ENCODE assay signal across 21 cellular contexts in genomic region chr11:47460571-47461235, GRCh38. TPM values are rescaled to one million over a fixed set of nuclear protein-coding genes. Genes with fewer than 3 reads are reported as not detected.
A peak's percentile ranks its signal among the peaks of the same experiment; 100 is the strongest.
DNase-seq lines count a peak whose midpoint lies in the region; ATAC-seq and TF ChIP-seq lines count a peak whose summit lies in the region.
"Had no signal": no experiment of that assay in that cellular context is flagged by ENCODE, and none has a peak within 500 bp of the region (broad histone marks: within the 10 kb centered on the region; RNA-seq: fewer than 3 reads in every experiment).

No MANE protein-coding gene starts in this region.

- H3K4ac ChIP-seq in H9 (ENCODE audit: low read depth, low read length), result no peak overlapping the region

- H3K9me3 Mint-ChIP-seq in CD4-positive, alpha-beta T cell, result no peaks in the 10 kb centered on the region
- H3K9me3 Mint-ChIP-seq in H9, result no peaks in the 10 kb centered on the region
- no peaks in the 10 kb centered on the region for H3K9me3 Mint-ChIP-seq in WTC11
- H3K9me3 Mint-ChIP-seq in glutamatergic neuron (ENCODE audit: unreplicated experiment), result peaks cover 4% of the 10 kb centered on the region
- H3K9me3 Mint-ChIP-seq in effector memory CD8-positive, alpha-beta T cell, result no peaks in the 10 kb centered on the region
- H3K9me3 Mint-ChIP-seq: activated naive CD8-positive, alpha-beta T cell treated with anti-CD3 and anti-CD28 coated beads, Interleukin-2, amount 10 ng/mL, durations not matched to agents 7 days and 5 days had no signal

- no peak overlapping the region for H3K14ac ChIP-seq in H9 (ENCODE audit: insufficient read depth, low read length)

- no peaks in the 10 kb centered on the region for H3K79me2 ChIP-seq in H9 (ENCODE audit: insufficient read depth, low read length)
- H3K79me2 ChIP-seq: parathyroid adenoma had no signal

- no peaks in the 10 kb centered on the region for H4K20me1 ChIP-seq in H9 (ENCODE audit: control insufficient read depth, insufficient read depth, insufficient read length)

- H3K9ac ChIP-seq in H9 (ENCODE audit: extremely low read depth, insufficient read length, low read length), result no peak overlapping the region
- H3K9ac ChIP-seq: parathyroid adenoma had no signal

- TF ChIP-seq CTCF in CD4-positive, alpha-beta T cell (IDR thresholded peaks at IDR 0.05), result no peak
- TF ChIP-seq CTCF in H9 (conservative IDR thresholded peaks at IDR 0.05) (no peak), WTC11 (IDR thresholded peaks at IDR 0.05) (no peak), glutamatergic neuron (IDR thresholded peaks at IDR 0.05; ENCODE audit: partially characterized antibody, unreplicated experiment) (no peak)

- no peaks in the 10 kb centered on the region for H3K79me1 ChIP-seq in H9 (ENCODE audit: insufficient read depth, low read depth, low read length, poor library complexity, severe bottlenecking)

- H3K23ac ChIP-seq in H9 (ENCODE audit: insufficient read length, low read depth, low read length), result no peak overlapping the region

- no peak overlapping the region for H2BK20ac ChIP-seq in H9 (ENCODE audit: low read depth, low read length, poor library complexity, severe bottlenecking)

- POLR2A ChIA-PET in CD4-positive, alpha-beta T cell (lab: Charles Lee), result no interaction called here
- POLR2A ChIA-PET in WTC11 (lab: Charles Lee), result no interaction called here

- no peak overlapping the region for H2BK120ac ChIP-seq in H9 (ENCODE audit: low read depth, low read length, poor library complexity, severe bottlenecking)

- no peaks in the 10 kb centered on the region for H3K4me1 Mint-ChIP-seq in CD4-positive, alpha-beta T cell (ENCODE audit: low read depth)
- H3K4me1 Mint-ChIP-seq in H9 (peaks cover 11 to 16% of the 10 kb centered on the region in 2 experiments), WTC11 (peaks cover 14% of the 10 kb centered on the region), glutamatergic neuron (ENCODE audit: low read depth, unreplicated experiment) (peaks cover 16% of the 10 kb centered on the region)
- H3K4me1 Mint-ChIP-seq in effector memory CD8-positive, alpha-beta T cell (ENCODE audit: low read depth in 2 of 2), result peaks cover 5% of the 10 kb centered on the region in 2 donors
- H3K4me1 Mint-ChIP-seq: activated naive CD8-positive, alpha-beta T cell treated with anti-CD3 and anti-CD28 coated beads, Interleukin-2, amount 10 ng/mL, durations not matched to agents 7 days and 5 days had no signal

- H2BK15ac ChIP-seq in H9 (ENCODE audit: low read depth, low read length), result no peak overlapping the region

- H3T11ph ChIP-seq in H9 (ENCODE audit: low read length), result no peak overlapping the region

- ATAC-seq in CD4-positive, alpha-beta T cell (ENCODE audit: poor library complexity), result no peak
- no peak for ATAC-seq in WTC11
- no peak for ATAC-seq in effector memory CD8-positive, alpha-beta T cell (replicated peaks)
- ATAC-seq: left lung had no signal

- no peak overlapping the region for H4K5ac ChIP-seq in H9 (ENCODE audit: insufficient read length, low read depth, low read length)

- no peaks in the 10 kb centered on the region for H3K27me3 Mint-ChIP-seq in CD4-positive, alpha-beta T cell
- H3K27me3 Mint-ChIP-seq in H9 (ENCODE audit: low read depth), result no peaks in the 10 kb centered on the region; the same call in none of the 2 replicates
- H3K27me3 Mint-ChIP-seq in WTC11 (ENCODE audit: low read depth), result no peaks in the 10 kb centered on the region
- H3K27me3 Mint-ChIP-seq in glutamatergic neuron (ENCODE audit: unreplicated experiment), result peaks cover 5% of the 10 kb centered on the region
- no peaks in the 10 kb centered on the region for H3K27me3 Mint-ChIP-seq in effector memory CD8-positive, alpha-beta T cell
- H3K27me3 Mint-ChIP-seq: activated naive CD8-positive, alpha-beta T cell treated with anti-CD3 and anti-CD28 coated beads, Interleukin-2, amount 10 ng/mL, durations not matched to agents 7 days and 5 days had no signal

- H3K27ac ChIP-seq in CD4-positive, alpha-beta T cell (ENCODE audit: low read depth, low read length), result no peak overlapping the region
- H3K27ac ChIP-seq in H9 (ENCODE audit: insufficient read length, low read depth, low read length), result no peak overlapping the region
- H3K27ac ChIP-seq: HL-60, left lung, parathyroid adenoma, suprapubic skin had no signal

- no peak overlapping the region for H3K4me2 ChIP-seq in H9 (ENCODE audit: insufficient read depth, insufficient read length, low read length)

- H4K8ac ChIP-seq in H9 (replicated peaks; ENCODE audit: insufficient read length, low read depth, low read length), result no peak overlapping the region

- no peak overlapping the region for H2BK12ac ChIP-seq in H9 (ENCODE audit: insufficient read length, low read depth, low read length)

- no peaks in the 10 kb centered on the region for H3K27me3 ChIP-seq in CD4-positive, alpha-beta T cell (ENCODE audit: control insufficient read depth, insufficient read depth, low read length)
- H3K27me3 ChIP-seq in H9 (ENCODE audit: insufficient read depth, low read length), result no peaks in the 10 kb centered on the region
- H3K27me3 ChIP-seq: left lung, suprapubic skin had no signal

- CTCF ChIA-PET in CD4-positive, alpha-beta T cell (lab: Charles Lee), result no interaction called here
- CTCF ChIA-PET in WTC11 (lab: Charles Lee), result interaction anchor here (0.6 kb wide), 1 partner anchor 56 kb away, joined by 6 read pairs; no protein-coding TSS in a partner anchor

- H3K9me3 ChIP-seq in CD4-positive, alpha-beta T cell (ENCODE audit: control insufficient read depth, low read length), result no peaks in the 10 kb centered on the region
- no peaks in the 10 kb centered on the region for H3K9me3 ChIP-seq in H9 (ENCODE audit: control insufficient read depth, low read depth, low read length)
- H3K9me3 ChIP-seq: left lung, suprapubic skin had no signal

- H4K91ac ChIP-seq in H9 (ENCODE audit: insufficient read length, low read depth, low read length), result no peak overlapping the region

- H3K18ac ChIP-seq in H9 (ENCODE audit: insufficient read length, low read depth, low read length), result no peak overlapping the region

- H2AFZ ChIP-seq in H9 (ENCODE audit: low read length), result no peak overlapping the region
- H2AFZ ChIP-seq: parathyroid adenoma had no signal

- peak overlapping the region; percentile 68 for H3K27ac Mint-ChIP-seq in CD4-positive, alpha-beta T cell
- H3K27ac Mint-ChIP-seq in H9, result peak overlapping the region; percentile 48 to 59 (median 58); a peak in 5 of 7 replicates
- H3K27ac Mint-ChIP-seq in WTC11, result peak overlapping the region; percentile 90; the same call in 1 of the 2 replicates
- peak overlapping the region; percentile 86 for H3K27ac Mint-ChIP-seq in glutamatergic neuron (ENCODE audit: unreplicated experiment)
- H3K27ac Mint-ChIP-seq in effector memory CD8-positive, alpha-beta T cell, result no peak overlapping the region
- H3K27ac Mint-ChIP-seq: activated naive CD8-positive, alpha-beta T cell treated with anti-CD3 and anti-CD28 coated beads, Interleukin-2, amount 10 ng/mL, durations not matched to agents 7 days and 5 days had no signal

- intact Hi-C loops in CD4-positive, alpha-beta T cell (cut with DNase I, micrococcal nuclease), result no loop called here

- H3K36me3 Mint-ChIP-seq in CD4-positive, alpha-beta T cell (ENCODE audit: low read depth), result peaks cover 18% of the 10 kb centered on the region
- H3K36me3 Mint-ChIP-seq in H9 (ENCODE audit: insufficient read depth in 1 of 3, low read depth in 3 of 3) (peaks cover 0 to 18% (median 6%) of the 10 kb centered on the region in 3 experiments; a peak in 6 of 7 replicates), WTC11 (peaks cover 6% of the 10 kb centered on the region; the same call in 1 of the 2 replicates), glutamatergic neuron (ENCODE audit: unreplicated experiment) (no peaks in the 10 kb centered on the region)
- H3K36me3 Mint-ChIP-seq in effector memory CD8-positive, alpha-beta T cell (ENCODE audit: insufficient read depth), result peaks cover 39% of the 10 kb centered on the region
- H3K36me3 Mint-ChIP-seq: activated naive CD8-positive, alpha-beta T cell treated with anti-CD3 and anti-CD28 coated beads, Interleukin-2, amount 10 ng/mL, durations not matched to agents 7 days and 5 days had no signal

- no peaks in the 10 kb centered on the region for H3K23me2 ChIP-seq in H9 (ENCODE audit: insufficient read length, low read depth, low read length, poor library complexity, severe bottlenecking)

- no peak overlapping the region for H2AK5ac ChIP-seq in H9 (ENCODE audit: insufficient read length, low read length)

- WGBS in H9 (ENCODE audit: extremely low coverage, insufficient read length, low lambda C conversion rate), result no CpG with 5 or more reads among the region's 2 CpGs

- H3K4me3 Mint-ChIP-seq in CD4-positive, alpha-beta T cell, result no peak overlapping the region
- H3K4me3 Mint-ChIP-seq in H9, result no peak overlapping the region
- H3K4me3 Mint-ChIP-seq in WTC11, result no peak overlapping the region
- no peak overlapping the region for H3K4me3 Mint-ChIP-seq in glutamatergic neuron (ENCODE audit: unreplicated experiment)
- H3K4me3 Mint-ChIP-seq in effector memory CD8-positive, alpha-beta T cell, result no peak overlapping the region
- H3K4me3 Mint-ChIP-seq: activated naive CD8-positive, alpha-beta T cell treated with anti-CD3 and anti-CD28 coated beads, Interleukin-2, amount 10 ng/mL, durations not matched to agents 7 days and 5 days had no signal

- H3K4me1 ChIP-seq in H9 (ENCODE audit: insufficient read depth, low read length), result no peaks in the 10 kb centered on the region
- H3K4me1 ChIP-seq: parathyroid adenoma had no signal

- DNase-seq in CD4-positive, alpha-beta T cell, result no peak
- DNase-seq in H9 (no peak), WTC11 (ENCODE audit: low spot score) (no peak), glutamatergic neuron (no peak), activated gamma-delta T cell (lab: John Stamatoyannopoulos, UW) (no peak), iPS-NIHi7 (ENCODE audit: extremely low spot score) (no peak)
- DNase-seq in effector memory CD8-positive, alpha-beta T cell, result no peak
- DNase-seq: activated CD4-positive, CD25-positive, alpha-beta regulatory T cell; activated CD8-positive, alpha-beta memory T cell treated with anti-CD3 and anti-CD28 coated beads, Interleukin-2, amount 50 U/mL, for 4 hours; activated naive CD8-positive, alpha-beta T cell treated with anti-CD3 and anti-CD28 coated beads, Interleukin-2, amount 10 ng/mL, durations not matched to agents 7 days and 5 days; DMS 273 treated with DMSO at 0.1 percent for 48 hours; foreskin fibroblast; KG1; left lung; NCI-H1417 treated with DMSO at 0.1 percent for 48 hours; NCI-H82; RPMI8226; stimulated activated CD4-positive, alpha-beta T cell treated with anti-CD3 and anti-CD28 coated beads, Interleukin-2, amount 100 ng/mL, for 48 hours had no signal

- H2BK5ac ChIP-seq in H9 (ENCODE audit: insufficient read length, low read length), result no peak overlapping the region

- no peak overlapping the region for H3K56ac ChIP-seq in H9 (ENCODE audit: insufficient read length, low read depth, low read length)

RNA-seq across cellular contexts. Expression of gene RAPSN, which starts 11.8 kb away (rescaled TPM):
- total RNA-seq in CD4-positive, alpha-beta T cell, result under 1 TPM; 0.56 to 0.85 TPM
- total RNA-seq in H9 (2021) (0.48 TPM in 1 of 2 replicates, not detected in the other), WTC11 (2021) (0.32 to 0.66 TPM (median 0.34 TPM) in 3 replicates), glutamatergic neuron (ENCODE audit: unreplicated experiment) (0.54 TPM)

RNA-seq across cellular contexts. Expression of gene PSMC3, which starts 34.5 kb away (rescaled TPM):
- 10 to 100 TPM; 51.3 to 59.5 TPM for total RNA-seq in CD4-positive, alpha-beta T cell
- total RNA-seq in H9 (2021) (179 TPM in 2 replicates), WTC11 (2021) (141 to 162 TPM (median 143 TPM) in 3 replicates), glutamatergic neuron (ENCODE audit: unreplicated experiment) (112 TPM)

RNA-seq across cellular contexts. Expression of gene SLC39A13, which starts 52.3 kb away (rescaled TPM):
- total RNA-seq in CD4-positive, alpha-beta T cell, result 10 to 100 TPM; 36.6 to 39.2 TPM
- total RNA-seq in H9 (2021) (25.8 and 29.2 TPM in 2 replicates), WTC11 (2021) (32.8 to 38.2 TPM (median 35.1 TPM) in 3 replicates), glutamatergic neuron (ENCODE audit: unreplicated experiment) (60.0 TPM)

Comparison
In these comparisons a context has a peak if more than half of its experiments do, and no peak if none do; other contexts are left out.
1. H3K27ac Mint-ChIP-seq: peak in CD4-positive, alpha-beta T cell (single experiment), H9 (3 of 3), WTC11 (single experiment) and glutamatergic neuron (single experiment); none in effector memory CD8-positive, alpha-beta T cell (0 of 2).